32 cellular contexts compared by ENCODE assay signal in the genomic region with DNA sequence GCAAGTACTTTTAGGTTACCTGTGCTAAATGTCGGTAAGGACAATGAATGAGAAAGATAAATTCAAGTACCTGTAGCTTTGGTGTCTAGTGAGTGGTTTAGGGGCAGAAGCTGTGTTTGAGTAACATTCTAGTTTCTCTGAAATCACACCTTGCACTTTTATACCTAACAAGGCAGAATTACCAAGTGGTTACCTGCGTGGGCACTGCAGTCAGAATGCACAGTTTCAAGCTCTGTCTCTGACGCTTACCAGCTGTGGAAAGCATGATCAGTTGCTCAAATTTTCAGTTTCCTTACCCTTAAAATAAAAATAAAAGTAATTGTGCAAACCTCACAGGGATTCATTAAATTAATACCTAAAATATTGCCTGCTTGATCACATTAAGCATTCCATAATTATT.
"Had no signal": no experiment of that assay in that cellular context is flagged by ENCODE, and none has a peak within 500 bp of the region (broad histone marks: within the 10 kb centered on the region; RNA-seq: fewer than 3 reads in every experiment).

No MANE protein-coding gene starts in this region.

- H3K27ac ChIP-seq: ascending aorta, cardiac muscle cell, colonic mucosa, VCaP had no signal

- H3K4me1 ChIP-seq: ascending aorta, colonic mucosa had no signal

- DNase-seq: activated CD4-positive, alpha-beta memory T cell treated with anti-CD3 and anti-CD28 coated beads, Interleukin-2, amount 10 ng/mL, durations not matched to agents 7 days and 5 days; activated CD4-positive, alpha-beta T cell treated with anti-CD3 and anti-CD28 coated beads for 1 hour; activated CD4-positive, alpha-beta T cell treated with anti-CD3 and anti-CD28 coated beads for 36 hours; activated CD4-positive, alpha-beta T cell treated with anti-CD3 and anti-CD28 coated beads for 48 hours; activated CD4-positive, alpha-beta T cell treated with anti-CD3 and anti-CD28 coated beads, Interleukin-2, amount 10 ng/mL, durations not matched to agents 7 days and 5 days; activated CD4-positive, alpha-beta T cell treated with anti-CD3 and anti-CD28 coated beads, Interleukin-2, amount 50 U/mL, for 48 hours; activated CD4-positive, CD25-positive, alpha-beta regulatory T cell; activated CD8-positive, alpha-beta memory T cell treated with anti-CD3 and anti-CD28 coated beads for 24 hours; activated CD8-positive, alpha-beta memory T cell treated with anti-CD3 and anti-CD28 coated beads, Interleukin-2, amount 10 ng/mL, durations not matched to agents 7 days and 5 days; activated CD8-positive, alpha-beta memory T cell treated with anti-CD3 and anti-CD28 coated beads, Interleukin-2, amount 50 U/mL, for 48 hours; activated CD8-positive, alpha-beta T cell treated with anti-CD3 and anti-CD28 coated beads, Interleukin-2, amount 10 ng/mL, durations not matched to agents 7 days and 5 days; activated effector memory CD4-positive, alpha-beta T cell treated with Interleukin-2 at 50 U/mL for 16 hours; activated gamma-delta T cell; activated naive CD4-positive, alpha-beta T cell treated with anti-CD3 and anti-CD28 coated beads, Interleukin-2, amount 10 ng/mL, durations not matched to agents 7 days and 5 days; activated naive CD4-positive, alpha-beta T cell treated with Interleukin-2 at 50 U/mL for 16 hours; activated naive CD8-positive, alpha-beta T cell treated with anti-CD3 and anti-CD28 coated beads, Interleukin-2, amount 10 ng/mL, durations not matched to agents 7 days and 5 days; activated naive CD8-positive, alpha-beta T cell treated with anti-CD3 and anti-CD28 coated beads, Interleukin-2, amount 50 U/mL, for 24 hours; activated T-cell treated with anti-CD3 and anti-CD28 coated beads, Interleukin-2, amount 50 U/mL, for 24 hours; activated T-cell treated with anti-CD3 and anti-CD28 coated beads, Interleukin-2, amount 50 U/mL, for 48 hours; amygdala; anterior cingulate cortex; caudate nucleus; cerebellar nuclear complex; colonic mucosa; T-helper 2 cell; T-helper 9 cell had no signal

- H3K9me3 ChIP-seq: ascending aorta, colonic mucosa had no signal

- H3K27me3 ChIP-seq: ascending aorta, colonic mucosa had no signal

- H3K36me3 ChIP-seq: ascending aorta, cardiac muscle cell, colonic mucosa had no signal

- H3K4me3 ChIP-seq: ascending aorta, cardiac muscle cell, colonic mucosa had no signal

- ATAC-seq: activated CD4-positive, alpha-beta T cell treated with anti-CD3 and anti-CD28 coated beads for 36 hours; activated CD4-positive, CD25-positive, alpha-beta regulatory T cell treated with anti-CD3 and anti-CD28 coated beads, Interleukin-2, amount 50 U/mL, for 24 hours; activated CD8-positive, alpha-beta memory T cell treated with anti-CD3 and anti-CD28 coated beads, Interleukin-2, amount 10 ng/mL, durations not matched to agents 7 days and 5 days; activated CD8-positive, alpha-beta T cell treated with anti-CD3 and anti-CD28 coated beads, Interleukin-2, amount 10 ng/mL, durations not matched to agents 7 days and 5 days; activated naive CD8-positive, alpha-beta T cell treated with anti-CD3 and anti-CD28 coated beads, Interleukin-2, amount 50 U/mL, for 24 hours had no signal

- FAIRE-seq: bronchial epithelial cell, TTC549 had no signal
